In the genomic region with DNA sequence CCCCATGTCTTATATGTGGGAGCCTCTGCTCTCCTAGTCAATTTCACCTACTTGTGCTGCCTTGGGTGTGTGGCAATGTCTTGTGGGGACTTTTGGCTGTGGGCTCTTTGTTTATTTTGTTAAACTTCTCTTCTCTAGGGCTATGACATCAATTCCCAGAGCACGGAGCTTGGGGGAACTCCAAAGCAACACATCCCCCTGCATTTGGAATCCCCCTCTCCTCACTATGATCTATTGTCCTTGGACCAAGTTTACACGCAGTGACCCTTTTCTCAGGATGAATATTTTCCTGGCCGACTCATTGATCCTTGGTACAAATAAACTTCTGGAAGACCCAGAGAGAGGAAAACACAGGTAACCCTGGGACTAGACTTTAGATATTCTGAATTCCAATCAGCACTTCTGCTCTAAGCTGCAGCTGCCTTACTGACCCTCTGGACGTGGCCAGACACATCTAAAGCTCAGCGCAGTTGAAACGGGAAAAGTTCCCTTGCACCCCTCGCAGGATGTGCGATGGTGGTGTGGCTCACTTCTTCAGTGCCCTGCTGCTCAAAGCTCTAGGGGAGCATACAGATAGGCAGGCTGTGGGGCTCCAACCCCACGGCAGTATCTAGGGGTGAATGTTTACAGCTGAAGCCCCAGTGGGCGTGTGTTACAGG, we compare ENCODE assay signal across 19 cellular contexts.
DNase-seq lines count a peak whose midpoint lies in the region; ATAC-seq, FAIRE-seq and TF ChIP-seq lines count a peak whose summit lies in the region.
"Had no signal": no experiment of that assay in that cellular context is flagged by ENCODE, and none has a peak within 500 bp of the region (broad histone marks: within the 10 kb centered on the region; RNA-seq: fewer than 3 reads in every experiment).

No MANE protein-coding gene starts in this region.

- POLR2A ChIA-PET in GM10248 (lab: Yijun Ruan, JAX) = no interaction called here

- ATAC-seq in stimulated activated memory B cell treated with anti-CD40 and anti-IgM and Interleukin-4, amounts not matched to agents 10 μg/mL and 1 μg/mL and 100 μg/mL, for 72 hours = peak; percentile 64
- ATAC-seq: K562, Panc1 had no signal

- no peaks in the 10 kb centered on the region for H3K9me3 Mint-ChIP-seq in stimulated activated memory B cell treated with anti-CD40 and anti-IgM and Interleukin-4, amounts not matched to agents 10 μg/mL and 1 μg/mL and 100 μg/mL, for 72 hours
- H3K9me3 Mint-ChIP-seq: H9 had no signal

- H3K4me1 Mint-ChIP-seq in stimulated activated memory B cell treated with anti-CD40 and anti-IgM and Interleukin-4, amounts not matched to agents 10 μg/mL and 1 μg/mL and 100 μg/mL, for 72 hours = peaks cover 9% of the 10 kb centered on the region
- H3K4me1 Mint-ChIP-seq: CD14-positive monocyte, H9 had no signal

- TF ChIP-seq CTCF in GM10248 (IDR thresholded peaks at IDR 0.05; ENCODE audit: control extremely low read depth, extremely low read depth, low read depth, missing control alignments) = no peak
- TF ChIP-seq CTCF in GM13977 (IDR thresholded peaks at IDR 0.05; ENCODE audit: extremely low read depth, insufficient read depth, missing control alignments) = no peak

- no peak for FAIRE-seq in urothelium cell line (lab: Jason Lieb, UNC)
- FAIRE-seq: G401.6, K562 had no signal

- peaks cover 10% of the 10 kb centered on the region for H3K27me3 Mint-ChIP-seq in stimulated activated memory B cell treated with anti-CD40 and anti-IgM and Interleukin-4, amounts not matched to agents 10 μg/mL and 1 μg/mL and 100 μg/mL, for 72 hours

- no peaks in the 10 kb centered on the region for H3K36me3 Mint-ChIP-seq in stimulated activated memory B cell treated with anti-CD40 and anti-IgM and Interleukin-4, amounts not matched to agents 10 μg/mL and 1 μg/mL and 100 μg/mL, for 72 hours
- H3K36me3 Mint-ChIP-seq: CD14-positive monocyte had no signal

- in situ Hi-C loops in GM13977 (cut with MboI; ENCODE audit: low pct_unique_long_range_greater_than_20kb, low sequenced_read_pairs, unreplicated experiment) = no loop called here

- CTCF ChIA-PET in GM10248 (lab: Yijun Ruan, JAX) = no interaction called here

- DNase-seq in GM10248 (ENCODE audit: extremely low spot score) = peak; percentile 26
- DNase-seq in GM13977 (ENCODE audit: low spot score) = peak; percentile 42
- peak; percentile 13 for DNase-seq in M059J (ENCODE audit: low read depth)
- DNase-seq in kidney tubule cell (ENCODE audit: low spot score) = no peak
- DNase-seq in NCI-H1417 treated with DMSO at 0.1 percent for 48 hours (lab: John Stamatoyannopoulos, UW) = no peak
- no peak for DNase-seq in urothelium cell line (ENCODE audit: low spot score)
- DNase-seq: AML-193, DMS79 treated with DMSO at 0.1 percent for 48 hours, H9, NCI-H1105, NCI-H1694, NCI-H2081 treated with DMSO at 0.1 percent for 48 hours, NCI-H446 treated with DMSO at 0.1 percent for 48 hours, SJCRH30 had no signal

- H3K27ac Mint-ChIP-seq in stimulated activated memory B cell treated with anti-CD40 and anti-IgM and Interleukin-4, amounts not matched to agents 10 μg/mL and 1 μg/mL and 100 μg/mL, for 72 hours = peak overlapping the region; percentile 57
- H3K27ac Mint-ChIP-seq: CD14-positive monocyte had no signal

- no peak overlapping the region for H3K4me3 Mint-ChIP-seq in stimulated activated memory B cell treated with anti-CD40 and anti-IgM and Interleukin-4, amounts not matched to agents 10 μg/mL and 1 μg/mL and 100 μg/mL, for 72 hours
- H3K4me3 Mint-ChIP-seq: CD14-positive monocyte, H9 had no signal

Comparison
In these comparisons a context has a peak if more than half of its experiments do, and no peak if none do; other contexts are left out.
1. DNase-seq: peak in GM10248 (single experiment), GM13977 (single experiment) and M059J (single experiment); none in kidney tubule cell (single experiment), NCI-H1417 treated with DMSO at 0.1 percent for 48 hours (single experiment) and urothelium cell line (single experiment).